Comparison of ENCODE assay signal across 1 cellular context in the genomic region with DNA sequence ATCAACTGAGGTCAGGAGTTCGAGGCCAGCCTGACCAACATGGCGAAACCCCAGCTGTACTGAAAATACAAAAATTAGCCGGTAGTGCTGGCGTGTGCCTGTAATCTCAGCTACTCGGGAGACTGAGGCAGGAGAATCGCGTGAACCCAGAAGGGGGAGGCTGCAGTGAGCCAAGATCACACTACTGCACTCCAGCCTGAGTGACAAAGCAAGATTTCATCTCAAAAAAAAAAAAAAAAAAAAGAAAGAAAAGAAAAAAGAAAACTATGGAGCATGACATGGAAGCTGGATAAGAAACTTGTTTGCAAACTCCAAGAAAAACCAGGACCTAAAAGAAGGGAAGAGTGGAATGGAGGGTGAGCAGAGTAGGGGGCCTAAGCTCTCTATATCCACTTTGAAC.
TF ChIP-seq lines count a peak whose summit lies in the region.

No MANE protein-coding gene starts in this region.

TF ChIP-seq in SK-N-SH treated with all-trans-retinoic acid at 6 μM for 48 hours, 23 proteins besides CTCF, POLR2A, EP300 and RAD21 (continued from another document):
- TF ChIP-seq, protein P1, sequence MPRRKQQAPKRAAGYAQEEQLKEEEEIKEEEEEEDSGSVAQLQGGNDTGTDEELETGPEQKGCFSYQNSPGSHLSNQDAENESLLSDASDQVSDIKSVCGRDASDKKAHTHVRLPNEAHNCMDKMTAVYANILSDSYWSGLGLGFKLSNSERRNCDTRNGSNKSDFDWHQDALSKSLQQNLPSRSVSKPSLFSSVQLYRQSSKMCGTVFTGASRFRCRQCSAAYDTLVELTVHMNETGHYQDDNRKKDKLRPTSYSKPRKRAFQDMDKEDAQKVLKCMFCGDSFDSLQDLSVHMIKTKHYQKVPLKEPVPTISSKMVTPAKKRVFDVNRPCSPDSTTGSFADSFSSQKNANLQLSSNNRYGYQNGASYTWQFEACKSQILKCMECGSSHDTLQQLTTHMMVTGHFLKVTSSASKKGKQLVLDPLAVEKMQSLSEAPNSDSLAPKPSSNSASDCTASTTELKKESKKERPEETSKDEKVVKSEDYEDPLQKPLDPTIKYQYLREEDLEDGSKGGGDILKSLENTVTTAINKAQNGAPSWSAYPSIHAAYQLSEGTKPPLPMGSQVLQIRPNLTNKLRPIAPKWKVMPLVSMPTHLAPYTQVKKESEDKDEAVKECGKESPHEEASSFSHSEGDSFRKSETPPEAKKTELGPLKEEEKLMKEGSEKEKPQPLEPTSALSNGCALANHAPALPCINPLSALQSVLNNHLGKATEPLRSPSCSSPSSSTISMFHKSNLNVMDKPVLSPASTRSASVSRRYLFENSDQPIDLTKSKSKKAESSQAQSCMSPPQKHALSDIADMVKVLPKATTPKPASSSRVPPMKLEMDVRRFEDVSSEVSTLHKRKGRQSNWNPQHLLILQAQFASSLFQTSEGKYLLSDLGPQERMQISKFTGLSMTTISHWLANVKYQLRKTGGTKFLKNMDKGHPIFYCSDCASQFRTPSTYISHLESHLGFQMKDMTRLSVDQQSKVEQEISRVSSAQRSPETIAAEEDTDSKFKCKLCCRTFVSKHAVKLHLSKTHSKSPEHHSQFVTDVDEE (CRISPR knock-in tag; IDR thresholded peaks at IDR 0.05), result no peak
- TF ChIP-seq ESRRG (CRISPR knock-in tag; IDR thresholded peaks at IDR 0.05), result no peak
- no peak for TF ChIP-seq ZNF565 (CRISPR knock-in tag; conservative IDR thresholded peaks at IDR 0.05; ENCODE audit: low read depth)
- no peak for TF ChIP-seq SNAI2 (CRISPR knock-in tag; IDR thresholded peaks at IDR 0.05)
- no peak for TF ChIP-seq ZNF70 (CRISPR knock-in tag; IDR thresholded peaks at IDR 0.05)
- no peak for TF ChIP-seq PPARA (CRISPR knock-in tag; IDR thresholded peaks at IDR 0.05; ENCODE audit: borderline replicate concordance)
- TF ChIP-seq ZFP3 (CRISPR knock-in tag; IDR thresholded peaks at IDR 0.05), result no peak
- TF ChIP-seq, protein P2, sequence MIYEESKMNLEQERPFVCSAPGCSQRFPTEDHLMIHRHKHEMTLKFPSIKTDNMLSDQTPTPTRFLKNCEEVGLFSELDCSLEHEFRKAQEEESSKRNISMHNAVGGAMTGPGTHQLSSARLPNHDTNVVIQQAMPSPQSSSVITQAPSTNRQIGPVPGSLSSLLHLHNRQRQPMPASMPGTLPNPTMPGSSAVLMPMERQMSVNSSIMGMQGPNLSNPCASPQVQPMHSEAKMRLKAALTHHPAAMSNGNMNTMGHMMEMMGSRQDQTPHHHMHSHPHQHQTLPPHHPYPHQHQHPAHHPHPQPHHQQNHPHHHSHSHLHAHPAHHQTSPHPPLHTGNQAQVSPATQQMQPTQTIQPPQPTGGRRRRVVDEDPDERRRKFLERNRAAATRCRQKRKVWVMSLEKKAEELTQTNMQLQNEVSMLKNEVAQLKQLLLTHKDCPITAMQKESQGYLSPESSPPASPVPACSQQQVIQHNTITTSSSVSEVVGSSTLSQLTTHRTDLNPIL (CRISPR knock-in tag; IDR thresholded peaks at IDR 0.05; ENCODE audit: low read depth), result no peak
- no peak for TF ChIP-seq ISL1 (CRISPR knock-in tag; IDR thresholded peaks at IDR 0.05)
- TF ChIP-seq TCF4 (CRISPR knock-in tag; IDR thresholded peaks at IDR 0.05; ENCODE audit: borderline replicate concordance), result no peak
